26 cellular contexts compared by ENCODE assay signal in genomic region chr6:55958790-55959189, GRCh38.
"Had no signal": no experiment of that assay in that cellular context is flagged by ENCODE, and none has a peak within 500 bp of the region (broad histone marks: within the 10 kb centered on the region; RNA-seq: fewer than 3 reads in every experiment).

No MANE protein-coding gene starts in this region.

- H3K4me1 Mint-ChIP-seq: immature natural killer cell; neural crest cell; stimulated activated memory B cell treated with anti-CD40 and anti-IgM and Interleukin-4, amounts not matched to agents 10 μg/mL and 1 μg/mL and 100 μg/mL, for 72 hours had no signal

- H3K4me3 ChIP-seq: esophagus squamous epithelium, lower lobe of right lung, prostate gland, sigmoid colon, spleen, testis, tibial artery had no signal

- H3K9me3 Mint-ChIP-seq: natural killer cell treated with Interleukin-12 subunit alpha and Interleukin-12 subunit beta and Interleukin-15 and Interleukin-18, amount 100 ng/mL, for 72 hours; neural crest cell; type B pancreatic cell had no signal

- H3K9me3 ChIP-seq: esophagus squamous epithelium, lower lobe of right lung, neutrophil, prostate gland, sigmoid colon, spleen, testis, tibial artery had no signal

- H3K27me3 Mint-ChIP-seq: effector memory CD8-positive, alpha-beta T cell; natural killer cell treated with Interleukin-12 subunit alpha and Interleukin-12 subunit beta and Interleukin-15 and Interleukin-18, amount 100 ng/mL, for 72 hours; stimulated activated memory B cell treated with anti-CD40 and anti-IgM and Interleukin-4, amounts not matched to agents 10 μg/mL and 1 μg/mL and 100 μg/mL, for 72 hours; type B pancreatic cell had no signal

- ATAC-seq: effector memory CD8-positive, alpha-beta T cell; left colon; lower lobe of right lung; natural killer cell treated with Interleukin-12 subunit alpha and Interleukin-12 subunit beta and Interleukin-15 and Interleukin-18, amount 100 ng/mL, for 72 hours; right cardiac atrium; stimulated activated memory B cell treated with anti-CD40 and anti-IgM and Interleukin-4, amounts not matched to agents 10 μg/mL and 1 μg/mL and 100 μg/mL, for 72 hours; stimulated activated naive CD8-positive, alpha-beta T cell treated with anti-CD3 and anti-CD28 coated beads, Interleukin-15, Interleukin-2, amounts not matched to agents 100 U/mL and 50 U/mL, for 24 hours had no signal

- H3K9ac ChIP-seq: parathyroid adenoma had no signal

- H3K4me3 Mint-ChIP-seq: effector memory CD8-positive, alpha-beta T cell; immature natural killer cell; natural killer cell treated with Interleukin-12 subunit alpha and Interleukin-12 subunit beta and Interleukin-15 and Interleukin-18, amount 100 ng/mL, for 72 hours; neural crest cell; stimulated activated memory B cell treated with anti-CD40 and anti-IgM and Interleukin-4, amounts not matched to agents 10 μg/mL and 1 μg/mL and 100 μg/mL, for 72 hours; type B pancreatic cell had no signal

- H3K4me1 ChIP-seq: esophagus squamous epithelium, lower lobe of right lung, parathyroid adenoma, prostate gland, spleen, tibial artery had no signal

- H3K36me3 ChIP-seq: esophagus squamous epithelium, lower lobe of right lung, neutrophil, prostate gland, sigmoid colon, spleen, tibial artery had no signal

- H3K36me3 Mint-ChIP-seq: immature natural killer cell; natural killer cell treated with Interleukin-12 subunit alpha and Interleukin-12 subunit beta and Interleukin-15 and Interleukin-18, amount 100 ng/mL, for 72 hours; stimulated activated memory B cell treated with anti-CD40 and anti-IgM and Interleukin-4, amounts not matched to agents 10 μg/mL and 1 μg/mL and 100 μg/mL, for 72 hours; type B pancreatic cell had no signal

- H3K27me3 ChIP-seq: esophagus squamous epithelium, neutrophil, sigmoid colon, spleen, testis, tibial artery had no signal

- H3K79me2 ChIP-seq: parathyroid adenoma had no signal

- DNase-seq: cortex of kidney; effector memory CD8-positive, alpha-beta T cell; erythroblast; esophagus squamous epithelium; hypothalamus; immature natural killer cell; islet precursor cell; kidney glomerular epithelial cell; left colon; left ventricle myocardium superior; lower lobe of right lung; right cardiac atrium; sigmoid colon; spleen; stimulated activated CD4-positive, alpha-beta T cell treated with anti-CD3 and anti-CD28 coated beads, Interleukin-4, amount 100 ng/mL, for 4 hours; stimulated activated naive CD8-positive, alpha-beta T cell treated with anti-CD3 and anti-CD28 coated beads, Interleukin-15, Interleukin-2, amounts not matched to agents 100 U/mL and 50 U/mL, for 24 hours; substantia nigra; testis; tibial artery had no signal

- H3K27ac ChIP-seq: esophagus squamous epithelium, lower lobe of right lung, neutrophil, parathyroid adenoma, prostate gland, sigmoid colon, spleen, testis, tibial artery had no signal

- H3K27ac Mint-ChIP-seq: effector memory CD8-positive, alpha-beta T cell; immature natural killer cell; natural killer cell treated with Interleukin-12 subunit alpha and Interleukin-12 subunit beta and Interleukin-15 and Interleukin-18, amount 100 ng/mL, for 72 hours; stimulated activated memory B cell treated with anti-CD40 and anti-IgM and Interleukin-4, amounts not matched to agents 10 μg/mL and 1 μg/mL and 100 μg/mL, for 72 hours; type B pancreatic cell had no signal
